ENCODE assay signal across 26 cellular contexts in genomic region chr4:7214359-7214758, GRCh38. TPM values are rescaled to one million over a fixed set of nuclear protein-coding genes. Genes with fewer than 3 reads are reported as not detected.
DNase-seq lines count a peak whose midpoint lies in the region; FAIRE-seq and TF ChIP-seq lines count a peak whose summit lies in the region.
"Had no signal": no experiment of that assay in that cellular context is flagged by ENCODE, and none has a peak within 500 bp of the region (broad histone marks: within the 10 kb centered on the region; RNA-seq: fewer than 3 reads in every experiment).

No MANE protein-coding gene starts in this region.

- no peak overlapping the region for H3K27ac ChIP-seq in astrocyte (ENCODE audit: low read depth, low read length)
- no peak overlapping the region for H3K27ac ChIP-seq in coronary artery
- H3K27ac ChIP-seq: BLaER1 treated with 17β-estradiol and CSF1 and Interleukin-3, amounts not matched to agents 10 nM and 100 nM; Peyer's patch; SJSA1 had no signal

- no peak overlapping the region for H3K4me2 ChIP-seq in astrocyte (ENCODE audit: low read length)
- H3K4me2 ChIP-seq: BLaER1 treated with 17β-estradiol and CSF1 and Interleukin-3, amounts not matched to agents 10 nM and 100 nM had no signal

- CTCF ChIA-PET in activated naive CD4-positive, alpha-beta T cell treated with anti-CD3 and anti-CD28 coated beads, Interleukin-2, amount 10 ng/mL, durations not matched to agents 7 days and 5 days (lab: Charles Lee): interaction anchor here (0.7 kb wide), 1 partner anchor 20 kb away, joined by 3 read pairs; no protein-coding TSS in a partner anchor

- H3K9ac ChIP-seq in astrocyte (ENCODE audit: low read length): no peak overlapping the region
- H3K9ac ChIP-seq: BLaER1 treated with 17β-estradiol and CSF1 and Interleukin-3, amounts not matched to agents 10 nM and 100 nM had no signal

- DNase-seq in ELR (ENCODE audit: low read depth): peak; percentile 51
- DNase-seq in LHCN-M2 (ENCODE audit: low read depth): peak; percentile 31
- DNase-seq in astrocyte (ENCODE audit: low read depth): peak; percentile 63
- peak; percentile 38 for DNase-seq in iris pigment epithelial cell (ENCODE audit: low read depth)
- DNase-seq in activated naive CD4-positive, alpha-beta T cell treated with anti-CD3 and anti-CD28 coated beads, Interleukin-2, amount 10 ng/mL, durations not matched to agents 7 days and 5 days: no peak
- no peak for DNase-seq in activated CD4-positive, alpha-beta T cell treated with anti-CD3 and anti-CD28 coated beads, Interleukin-2, amount 50 U/mL, for 48 hours
- DNase-seq in coronary artery (ENCODE audit: low spot score): no peak
- DNase-seq in SW 1271 (lab: John Stamatoyannopoulos, UW): no peak
- DNase-seq: Caco-2; CD4-positive, alpha-beta memory T cell; DMS 273 treated with DMSO at 0.1 percent for 48 hours; DMS79 treated with DMSO at 0.1 percent for 48 hours; GOT3; KBM-7; NCI-H1105; NCI-H146; NCI-H2029; NCI-H345; NCI-H524; NCI-H774; NK-92 treated with Interleukin-12 subunit alpha and Interleukin-12 subunit beta, amount 100 ng/mL, for 24 hours; Peyer's patch had no signal

- FAIRE-seq in astrocyte (lab: Jason Lieb, UNC): no peak
- FAIRE-seq: GM12891 had no signal

- H3K79me2 ChIP-seq in astrocyte (ENCODE audit: insufficient read depth, low read length): peaks cover 22% of the 10 kb centered on the region

- no peak overlapping the region for H3K4me3 ChIP-seq in astrocyte (ENCODE audit: insufficient read depth, low read depth, low read length)
- H3K4me3 ChIP-seq in coronary artery: no peak overlapping the region
- H3K4me3 ChIP-seq: BLaER1 treated with 17β-estradiol and CSF1 and Interleukin-3, amounts not matched to agents 10 nM and 100 nM; Peyer's patch; SJSA1 had no signal

- peaks cover 9% of the 10 kb centered on the region for H3K9me3 ChIP-seq in astrocyte (ENCODE audit: insufficient read depth, low read depth, low read length)
- H3K9me3 ChIP-seq: Peyer's patch, SJSA1 had no signal

- H3K4me1 ChIP-seq in astrocyte (ENCODE audit: insufficient read depth, low read length): peaks cover 33% of the 10 kb centered on the region
- H3K4me1 ChIP-seq: Peyer's patch had no signal

- H4K20me1 ChIP-seq in astrocyte (ENCODE audit: insufficient read depth, low read length): no peaks in the 10 kb centered on the region
- H4K20me1 ChIP-seq: BLaER1 treated with 17β-estradiol and CSF1 and Interleukin-3, amounts not matched to agents 10 nM and 100 nM had no signal

- TF ChIP-seq CTCF in astrocyte (IDR thresholded peaks at IDR 0.05; ENCODE audit: insufficient read depth, low read depth, low read length): no peak
- TF ChIP-seq CTCF in coronary artery (IDR thresholded peaks at IDR 0.05): no peak

- no peak overlapping the region for H2AFZ ChIP-seq in astrocyte (ENCODE audit: low read depth, low read length)

- H3K27me3 Mint-ChIP-seq in astrocyte (ENCODE audit: low read depth, unreplicated experiment): peaks cover 6% of the 10 kb centered on the region
- H3K27me3 Mint-ChIP-seq in activated naive CD4-positive, alpha-beta T cell treated with anti-CD3 and anti-CD28 coated beads, Interleukin-2, amount 10 ng/mL, durations not matched to agents 7 days and 5 days: peaks cover 7% of the 10 kb centered on the region

- peaks cover 36% of the 10 kb centered on the region for H3K4me1 Mint-ChIP-seq in astrocyte (ENCODE audit: low read depth, unreplicated experiment)
- no peaks in the 10 kb centered on the region for H3K4me1 Mint-ChIP-seq in activated naive CD4-positive, alpha-beta T cell treated with anti-CD3 and anti-CD28 coated beads, Interleukin-2, amount 10 ng/mL, durations not matched to agents 7 days and 5 days
- H3K4me1 Mint-ChIP-seq: CD4-positive, alpha-beta memory T cell had no signal

- H3K9me3 Mint-ChIP-seq in astrocyte (ENCODE audit: unreplicated experiment): peaks cover 10% of the 10 kb centered on the region
- H3K9me3 Mint-ChIP-seq in activated naive CD4-positive, alpha-beta T cell treated with anti-CD3 and anti-CD28 coated beads, Interleukin-2, amount 10 ng/mL, durations not matched to agents 7 days and 5 days: no peaks in the 10 kb centered on the region

- H3K4me3 Mint-ChIP-seq in astrocyte (ENCODE audit: unreplicated experiment): no peak overlapping the region
- no peak overlapping the region for H3K4me3 Mint-ChIP-seq in activated naive CD4-positive, alpha-beta T cell treated with anti-CD3 and anti-CD28 coated beads, Interleukin-2, amount 10 ng/mL, durations not matched to agents 7 days and 5 days
- H3K4me3 Mint-ChIP-seq: CD4-positive, alpha-beta memory T cell had no signal

- no peaks in the 10 kb centered on the region for H3K27me3 ChIP-seq in astrocyte (ENCODE audit: insufficient read depth, low read length)
- H3K27me3 ChIP-seq: BLaER1 treated with 17β-estradiol and CSF1 and Interleukin-3, amounts not matched to agents 10 nM and 100 nM; Peyer's patch; SJSA1 had no signal

- no peaks in the 10 kb centered on the region for H3K36me3 ChIP-seq in astrocyte (ENCODE audit: insufficient read depth, low read length)
- H3K36me3 ChIP-seq: BLaER1 treated with 17β-estradiol and CSF1 and Interleukin-3, amounts not matched to agents 10 nM and 100 nM; Peyer's patch; SJSA1 had no signal

- H3K27ac Mint-ChIP-seq in astrocyte (ENCODE audit: unreplicated experiment): no peak overlapping the region
- H3K27ac Mint-ChIP-seq in activated naive CD4-positive, alpha-beta T cell treated with anti-CD3 and anti-CD28 coated beads, Interleukin-2, amount 10 ng/mL, durations not matched to agents 7 days and 5 days: no peak overlapping the region
- H3K27ac Mint-ChIP-seq: CD4-positive, alpha-beta memory T cell had no signal

- H3K36me3 Mint-ChIP-seq in astrocyte (ENCODE audit: low read depth, unreplicated experiment): peaks cover 28% of the 10 kb centered on the region
- no peaks in the 10 kb centered on the region for H3K36me3 Mint-ChIP-seq in activated naive CD4-positive, alpha-beta T cell treated with anti-CD3 and anti-CD28 coated beads, Interleukin-2, amount 10 ng/mL, durations not matched to agents 7 days and 5 days
- H3K36me3 Mint-ChIP-seq: CD4-positive, alpha-beta memory T cell had no signal

RNA-seq across cellular contexts. Expression of gene SORCS2, which starts 22.0 kb away (rescaled TPM):
- total RNA-seq in LHCN-M2 (2014; rRNA removed) (0.52 and 0.90 TPM in 2 replicates), astrocyte (13.8 and 25.7 TPM in 2 replicates)
- 1.7 TPM for polyA plus RNA-seq in LHCN-M2 (2012)
- total RNA-seq: CD4-positive, alpha-beta memory T cell; G401 had no signal
- polyA plus RNA-seq: CD4-positive, alpha-beta memory T cell had no signal

Comparison
In these comparisons a context has a peak if more than half of its experiments do, and no peak if none do; other contexts are left out.
1. DNase-seq: peak in ELR (single experiment), LHCN-M2 (single experiment), astrocyte (single experiment) and iris pigment epithelial cell (single experiment); none in activated naive CD4-positive, alpha-beta T cell treated with anti-CD3 and anti-CD28 coated beads, Interleukin-2, amount 10 ng/mL, durations not matched to agents 7 days and 5 days (single experiment), activated CD4-positive, alpha-beta T cell treated with anti-CD3 and anti-CD28 coated beads, Interleukin-2, amount 50 U/mL, for 48 hours (0 of 2), coronary artery (single experiment) and SW 1271 (0 of 2).